Comparison of ENCODE assay signal across 18 cellular contexts in the genomic region with DNA sequence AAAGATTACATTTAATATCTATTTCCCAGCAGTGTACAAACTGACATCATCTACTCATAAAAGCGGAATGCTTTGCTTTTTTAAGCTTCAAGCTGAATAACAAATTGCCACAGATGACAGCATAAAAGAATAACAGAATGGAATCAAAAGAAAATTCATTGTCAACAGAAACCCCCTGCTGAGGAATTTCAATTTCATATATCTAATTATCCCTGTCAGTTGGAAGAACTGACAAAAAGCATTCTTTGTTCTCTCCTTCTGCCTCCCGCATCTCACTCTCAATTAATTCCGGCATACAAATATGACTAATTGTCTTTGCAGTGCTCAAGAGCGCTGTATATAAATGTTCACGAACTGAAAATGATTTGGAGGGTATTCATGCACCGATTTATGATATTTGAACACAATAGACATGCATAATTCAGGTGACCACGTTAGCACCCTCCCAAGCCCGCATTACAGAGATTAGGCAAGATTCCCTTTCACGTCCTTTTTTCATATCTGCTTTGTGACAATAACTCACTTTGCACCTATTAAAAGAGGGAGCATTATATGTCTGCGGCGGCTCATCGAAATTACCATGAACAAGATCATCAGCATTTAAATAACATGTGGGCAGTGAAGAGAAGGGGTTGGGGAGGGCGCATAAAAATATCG.
DNase-seq lines count a peak whose midpoint lies in the region; ATAC-seq and TF ChIP-seq lines count a peak whose summit lies in the region.
"Had no signal": no experiment of that assay in that cellular context is flagged by ENCODE, and none has a peak within 500 bp of the region (broad histone marks: within the 10 kb centered on the region; RNA-seq: fewer than 3 reads in every experiment).

No MANE protein-coding gene starts in this region.

- H3K79me2 ChIP-seq in GM23338 (replicated peaks; ENCODE audit: insufficient read depth) (no peaks in the 10 kb centered on the region), neural cell (replicated peaks; ENCODE audit: insufficient read depth, low read length) (no peaks in the 10 kb centered on the region)

- H3K9me3 Mint-ChIP-seq in GM23338 = peaks cover 94% of the 10 kb centered on the region

- ATAC-seq in GM23338 (no peak), psoas muscle (no peak)
- ATAC-seq: SK-N-SH treated with all-trans-retinoic acid at 6 μM for 48 hours had no signal

- no peak overlapping the region for H3K4me3 Mint-ChIP-seq in GM23338

- TF ChIP-seq EP300 in neural cell (conservative IDR thresholded peaks at IDR 0.05; ENCODE audit: poor library complexity, severe bottlenecking) = peak; percentile 95

- H3K9me3 ChIP-seq in neural cell (ENCODE audit: low read length) (no peaks in the 10 kb centered on the region), tibial artery (peaks cover 0 to 8% (median 0%) of the 10 kb centered on the region in 3 donors), psoas muscle (no peaks in the 10 kb centered on the region)
- H3K9me3 ChIP-seq: Caco-2 had no signal

- no peaks in the 10 kb centered on the region for H3F3A ChIP-seq in GM23338 (replicated peaks; ENCODE audit: low read depth)
- peaks cover 5% of the 10 kb centered on the region for H3F3A ChIP-seq in neural cell (ENCODE audit: insufficient read depth, low read length, poor library complexity, severe bottlenecking)

- DNase-seq in GM23338 (ENCODE audit: low spot score) (no peak), NCI-H1417 treated with DMSO at 0.1 percent for 48 hours (lab: John Stamatoyannopoulos, UW) (peak; percentile 98), NCI-H69 (lab: John Stamatoyannopoulos, UW) (peak; percentile 99), tibial artery (no peak), psoas muscle (no peak)
- DNase-seq in activated CD8-positive, alpha-beta memory T cell treated with anti-CD3 and anti-CD28 coated beads for 24 hours = no peak
- DNase-seq: ACHN, AML-193, Caco-2, DMS153, H7, NCI-H1694, NCI-H226, NCI-H524 treated with DMSO at 0.1 percent for 48 hours, SHP77 treated with DMSO at 0.1 percent for 48 hours had no signal

- H3K4me1 ChIP-seq in GM23338 (ENCODE audit: insufficient read depth) (peaks cover 13% of the 10 kb centered on the region), tibial artery (no peaks in the 10 kb centered on the region), psoas muscle (no peaks in the 10 kb centered on the region)
- H3K4me1 ChIP-seq: Caco-2 had no signal

- intact Hi-C loops in tibial artery (cut with DNase I; ENCODE audit: low total_unique reads) (no loop called here), psoas muscle (cut with DNase I) (no loop called here)

- H3K4me3 ChIP-seq in GM23338 (no peak overlapping the region), neural cell (ENCODE audit: low read length) (peak overlapping the region; percentile 53), tibial artery (no peak overlapping the region), psoas muscle (no peak overlapping the region)

- peaks cover 43% of the 10 kb centered on the region for H3K36me3 Mint-ChIP-seq in GM23338 (ENCODE audit: low read depth)

- no peaks in the 10 kb centered on the region for H3K27me3 Mint-ChIP-seq in GM23338 (ENCODE audit: insufficient read depth, low read depth, poor library complexity)

- peak overlapping the region; percentile 54 for H3K9ac ChIP-seq in neural cell (ENCODE audit: low read length)

- WGBS in psoas muscle, 3 donors = 52 to 54% (median 54%) methylated on average over 14 of the region's 14 CpGs

- peak; percentile 13 for TF ChIP-seq RAD21 in neural cell (conservative IDR thresholded peaks at IDR 0.05)

- H3K27ac ChIP-seq in GM23338 (ENCODE audit: low read depth) (no peak overlapping the region), neural cell (ENCODE audit: low read length) (peak overlapping the region; percentile 72), tibial artery (no peak overlapping the region), psoas muscle (no peak overlapping the region)
- H3K27ac ChIP-seq: HL-60 had no signal

- peak overlapping the region; percentile 42; the same call in 1 of the 2 replicates for H3K4me2 ChIP-seq in GM23338
- peak overlapping the region; percentile 59 for H3K4me2 ChIP-seq in neural cell (ENCODE audit: low read length)

- H3K9me2 ChIP-seq in GM23338 (ENCODE audit: insufficient read depth) (no peaks in the 10 kb centered on the region), neural cell (ENCODE audit: insufficient read depth, low read length) (no peaks in the 10 kb centered on the region)

- H3K36me3 ChIP-seq in GM23338 (ENCODE audit: insufficient read depth) (no peaks in the 10 kb centered on the region), neural cell (ENCODE audit: insufficient read depth, low read length) (no peaks in the 10 kb centered on the region), tibial artery (no peaks in the 10 kb centered on the region), psoas muscle (ENCODE audit: insufficient read depth in 1 of 2, low read depth in 1 of 2) (no peaks in the 10 kb centered on the region)

- TF ChIP-seq CTCF in GM23338 (conservative IDR thresholded peaks at IDR 0.05; ENCODE audit: low read depth in 2 of 2) = no peak
- TF ChIP-seq CTCF in neural cell (IDR thresholded peaks at IDR 0.05; ENCODE audit: poor library complexity, severe bottlenecking) = no peak
- no peak for TF ChIP-seq CTCF in tibial artery (IDR thresholded peaks at IDR 0.05)
- no peak for TF ChIP-seq CTCF in psoas muscle (IDR thresholded peaks at IDR 0.05)

- H4K20me1 ChIP-seq in GM23338 (replicated peaks; ENCODE audit: insufficient read depth) (no peaks in the 10 kb centered on the region), neural cell (ENCODE audit: insufficient read depth) (no peaks in the 10 kb centered on the region)

- H3K27me3 ChIP-seq in GM23338 (ENCODE audit: insufficient read depth) (no peaks in the 10 kb centered on the region), neural cell (ENCODE audit: insufficient read depth, low read depth, low read length) (no peaks in the 10 kb centered on the region), tibial artery (peaks cover 0 to 2% of the 10 kb centered on the region in 2 donors), psoas muscle (ENCODE audit: insufficient read depth in 3 of 3, low read length in 2 of 3) (peaks cover 3 to 5% (median 3%) of the 10 kb centered on the region in 3 donors)

- H2AFZ ChIP-seq in GM23338 (no peak overlapping the region), neural cell (ENCODE audit: low read depth, low read length) (no peak overlapping the region)

- H3K4me1 Mint-ChIP-seq in GM23338 = peaks cover 7% of the 10 kb centered on the region

- no peak overlapping the region for H3K27ac Mint-ChIP-seq in GM23338

TF ChIP-seq in GM23338, 12 proteins besides CTCF, POLR2A, EP300 and RAD21 (continues in another document):
- TF ChIP-seq NANOG (IDR thresholded peaks at IDR 0.05; ENCODE audit: borderline replicate concordance) (no peak), EZH2phosphoT487 (IDR thresholded peaks at IDR 0.05; ENCODE audit: unreplicated experiment) (no peak)
- TF ChIP-seq, protein P1, sequence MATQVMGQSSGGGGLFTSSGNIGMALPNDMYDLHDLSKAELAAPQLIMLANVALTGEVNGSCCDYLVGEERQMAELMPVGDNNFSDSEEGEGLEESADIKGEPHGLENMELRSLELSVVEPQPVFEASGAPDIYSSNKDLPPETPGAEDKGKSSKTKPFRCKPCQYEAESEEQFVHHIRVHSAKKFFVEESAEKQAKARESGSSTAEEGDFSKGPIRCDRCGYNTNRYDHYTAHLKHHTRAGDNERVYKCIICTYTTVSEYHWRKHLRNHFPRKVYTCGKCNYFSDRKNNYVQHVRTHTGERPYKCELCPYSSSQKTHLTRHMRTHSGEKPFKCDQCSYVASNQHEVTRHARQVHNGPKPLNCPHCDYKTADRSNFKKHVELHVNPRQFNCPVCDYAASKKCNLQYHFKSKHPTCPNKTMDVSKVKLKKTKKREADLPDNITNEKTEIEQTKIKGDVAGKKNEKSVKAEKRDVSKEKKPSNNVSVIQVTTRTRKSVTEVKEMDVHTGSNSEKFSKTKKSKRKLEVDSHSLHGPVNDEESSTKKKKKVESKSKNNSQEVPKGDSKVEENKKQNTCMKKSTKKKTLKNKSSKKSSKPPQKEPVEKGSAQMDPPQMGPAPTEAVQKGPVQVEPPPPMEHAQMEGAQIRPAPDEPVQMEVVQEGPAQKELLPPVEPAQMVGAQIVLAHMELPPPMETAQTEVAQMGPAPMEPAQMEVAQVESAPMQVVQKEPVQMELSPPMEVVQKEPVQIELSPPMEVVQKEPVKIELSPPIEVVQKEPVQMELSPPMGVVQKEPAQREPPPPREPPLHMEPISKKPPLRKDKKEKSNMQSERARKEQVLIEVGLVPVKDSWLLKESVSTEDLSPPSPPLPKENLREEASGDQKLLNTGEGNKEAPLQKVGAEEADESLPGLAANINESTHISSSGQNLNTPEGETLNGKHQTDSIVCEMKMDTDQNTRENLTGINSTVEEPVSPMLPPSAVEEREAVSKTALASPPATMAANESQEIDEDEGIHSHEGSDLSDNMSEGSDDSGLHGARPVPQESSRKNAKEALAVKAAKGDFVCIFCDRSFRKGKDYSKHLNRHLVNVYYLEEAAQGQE (IDR thresholded peaks at IDR 0.05; ENCODE audit: unreplicated experiment) = no peak

TF ChIP-seq in neural cell, 6 proteins besides CTCF, POLR2A, EP300 and RAD21:
- TF ChIP-seq POLR2AphosphoS5 (IDR thresholded peaks at IDR 0.05) (peak; percentile 45), MXI1 (conservative IDR thresholded peaks at IDR 0.05; ENCODE audit: poor library complexity, severe bottlenecking) (no peak)

Comparison
In these comparisons a context has a peak if more than half of its experiments do, and no peak if none do; other contexts are left out.
1. DNase-seq: peak in NCI-H1417 treated with DMSO at 0.1 percent for 48 hours (single experiment) and NCI-H69 (single experiment); none in GM23338 (single experiment), tibial artery (0 of 2), psoas muscle (0 of 2) and activated CD8-positive, alpha-beta memory T cell treated with anti-CD3 and anti-CD28 coated beads for 24 hours (single experiment).